1 cellular context compared by ENCODE assay signal in the genomic region with DNA sequence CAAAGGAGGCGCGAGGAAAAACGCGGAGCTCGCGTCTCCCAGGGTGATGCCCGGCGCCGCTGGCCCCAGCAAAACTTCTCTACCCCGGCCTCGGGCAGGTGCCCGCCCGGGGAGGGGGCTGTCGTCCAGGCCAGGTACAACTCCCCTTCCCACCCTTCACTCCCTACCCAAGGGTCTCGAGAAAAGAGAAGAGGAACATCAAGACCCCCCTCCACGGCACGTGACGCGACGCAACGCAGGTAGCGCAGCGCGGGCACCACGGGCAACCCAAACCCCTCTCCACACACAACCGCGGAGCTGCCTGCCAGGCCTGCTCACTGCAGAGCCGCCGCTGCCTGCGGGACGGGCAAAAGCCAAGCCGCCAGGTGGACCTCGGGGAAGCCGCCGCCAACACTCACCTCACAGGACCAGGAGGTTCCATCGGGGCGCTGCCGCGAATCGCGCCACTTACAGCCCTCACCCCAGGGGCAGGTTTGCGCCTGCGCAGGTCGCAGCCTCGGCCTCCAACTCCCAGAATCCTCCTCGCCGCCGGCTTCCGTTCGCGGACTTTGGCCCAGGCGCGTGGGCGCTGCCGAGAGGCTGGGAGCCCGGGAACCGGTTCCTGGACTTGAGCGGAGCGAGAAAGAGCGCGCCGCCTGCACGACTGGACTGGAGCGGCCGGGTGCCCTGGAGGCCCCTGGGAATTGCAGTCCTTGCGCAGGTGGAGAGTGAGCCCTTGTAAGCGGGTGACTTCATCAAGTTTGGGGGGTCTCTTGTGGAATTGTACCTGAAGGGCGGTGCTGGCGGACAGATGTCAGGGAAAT.
TF ChIP-seq lines count a peak whose summit lies in the region.

A gene (minus strand): TSS at position 477 of the 803 bp plus-strand sequence. CDS start 56 bp downstream, at position 421.

TF ChIP-seq in HepG2, 621 proteins besides CTCF, POLR2A, EP300 and RAD21 (continued from another document and continues in another):
- TF ChIP-seq, protein P1, sequence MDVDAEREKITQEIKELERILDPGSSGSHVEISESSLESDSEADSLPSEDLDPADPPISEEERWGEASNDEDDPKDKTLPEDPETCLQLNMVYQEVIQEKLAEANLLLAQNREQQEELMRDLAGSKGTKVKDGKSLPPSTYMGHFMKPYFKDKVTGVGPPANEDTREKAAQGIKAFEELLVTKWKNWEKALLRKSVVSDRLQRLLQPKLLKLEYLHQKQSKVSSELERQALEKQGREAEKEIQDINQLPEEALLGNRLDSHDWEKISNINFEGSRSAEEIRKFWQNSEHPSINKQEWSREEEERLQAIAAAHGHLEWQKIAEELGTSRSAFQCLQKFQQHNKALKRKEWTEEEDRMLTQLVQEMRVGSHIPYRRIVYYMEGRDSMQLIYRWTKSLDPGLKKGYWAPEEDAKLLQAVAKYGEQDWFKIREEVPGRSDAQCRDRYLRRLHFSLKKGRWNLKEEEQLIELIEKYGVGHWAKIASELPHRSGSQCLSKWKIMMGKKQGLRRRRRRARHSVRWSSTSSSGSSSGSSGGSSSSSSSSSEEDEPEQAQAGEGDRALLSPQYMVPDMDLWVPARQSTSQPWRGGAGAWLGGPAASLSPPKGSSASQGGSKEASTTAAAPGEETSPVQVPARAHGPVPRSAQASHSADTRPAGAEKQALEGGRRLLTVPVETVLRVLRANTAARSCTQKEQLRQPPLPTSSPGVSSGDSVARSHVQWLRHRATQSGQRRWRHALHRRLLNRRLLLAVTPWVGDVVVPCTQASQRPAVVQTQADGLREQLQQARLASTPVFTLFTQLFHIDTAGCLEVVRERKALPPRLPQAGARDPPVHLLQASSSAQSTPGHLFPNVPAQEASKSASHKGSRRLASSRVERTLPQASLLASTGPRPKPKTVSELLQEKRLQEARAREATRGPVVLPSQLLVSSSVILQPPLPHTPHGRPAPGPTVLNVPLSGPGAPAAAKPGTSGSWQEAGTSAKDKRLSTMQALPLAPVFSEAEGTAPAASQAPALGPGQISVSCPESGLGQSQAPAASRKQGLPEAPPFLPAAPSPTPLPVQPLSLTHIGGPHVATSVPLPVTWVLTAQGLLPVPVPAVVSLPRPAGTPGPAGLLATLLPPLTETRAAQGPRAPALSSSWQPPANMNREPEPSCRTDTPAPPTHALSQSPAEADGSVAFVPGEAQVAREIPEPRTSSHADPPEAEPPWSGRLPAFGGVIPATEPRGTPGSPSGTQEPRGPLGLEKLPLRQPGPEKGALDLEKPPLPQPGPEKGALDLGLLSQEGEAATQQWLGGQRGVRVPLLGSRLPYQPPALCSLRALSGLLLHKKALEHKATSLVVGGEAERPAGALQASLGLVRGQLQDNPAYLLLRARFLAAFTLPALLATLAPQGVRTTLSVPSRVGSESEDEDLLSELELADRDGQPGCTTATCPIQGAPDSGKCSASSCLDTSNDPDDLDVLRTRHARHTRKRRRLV (CRISPR knock-in tag; IDR thresholded peaks at IDR 0.05): peak; percentile 68; the same call in 1 of the 2 replicates
- no peak for TF ChIP-seq SYNCRIP (IDR thresholded peaks at IDR 0.05; ENCODE audit: insufficient read depth, low read depth, low read length)
- TF ChIP-seq HNRNPL (IDR thresholded peaks at IDR 0.05; ENCODE audit: low read depth, low read length): peak; percentile 81; the same call in 1 of the 2 replicates
- TF ChIP-seq ZNF468 (CRISPR knock-in tag; IDR thresholded peaks at IDR 0.05): no peak
- TF ChIP-seq, protein P2, sequence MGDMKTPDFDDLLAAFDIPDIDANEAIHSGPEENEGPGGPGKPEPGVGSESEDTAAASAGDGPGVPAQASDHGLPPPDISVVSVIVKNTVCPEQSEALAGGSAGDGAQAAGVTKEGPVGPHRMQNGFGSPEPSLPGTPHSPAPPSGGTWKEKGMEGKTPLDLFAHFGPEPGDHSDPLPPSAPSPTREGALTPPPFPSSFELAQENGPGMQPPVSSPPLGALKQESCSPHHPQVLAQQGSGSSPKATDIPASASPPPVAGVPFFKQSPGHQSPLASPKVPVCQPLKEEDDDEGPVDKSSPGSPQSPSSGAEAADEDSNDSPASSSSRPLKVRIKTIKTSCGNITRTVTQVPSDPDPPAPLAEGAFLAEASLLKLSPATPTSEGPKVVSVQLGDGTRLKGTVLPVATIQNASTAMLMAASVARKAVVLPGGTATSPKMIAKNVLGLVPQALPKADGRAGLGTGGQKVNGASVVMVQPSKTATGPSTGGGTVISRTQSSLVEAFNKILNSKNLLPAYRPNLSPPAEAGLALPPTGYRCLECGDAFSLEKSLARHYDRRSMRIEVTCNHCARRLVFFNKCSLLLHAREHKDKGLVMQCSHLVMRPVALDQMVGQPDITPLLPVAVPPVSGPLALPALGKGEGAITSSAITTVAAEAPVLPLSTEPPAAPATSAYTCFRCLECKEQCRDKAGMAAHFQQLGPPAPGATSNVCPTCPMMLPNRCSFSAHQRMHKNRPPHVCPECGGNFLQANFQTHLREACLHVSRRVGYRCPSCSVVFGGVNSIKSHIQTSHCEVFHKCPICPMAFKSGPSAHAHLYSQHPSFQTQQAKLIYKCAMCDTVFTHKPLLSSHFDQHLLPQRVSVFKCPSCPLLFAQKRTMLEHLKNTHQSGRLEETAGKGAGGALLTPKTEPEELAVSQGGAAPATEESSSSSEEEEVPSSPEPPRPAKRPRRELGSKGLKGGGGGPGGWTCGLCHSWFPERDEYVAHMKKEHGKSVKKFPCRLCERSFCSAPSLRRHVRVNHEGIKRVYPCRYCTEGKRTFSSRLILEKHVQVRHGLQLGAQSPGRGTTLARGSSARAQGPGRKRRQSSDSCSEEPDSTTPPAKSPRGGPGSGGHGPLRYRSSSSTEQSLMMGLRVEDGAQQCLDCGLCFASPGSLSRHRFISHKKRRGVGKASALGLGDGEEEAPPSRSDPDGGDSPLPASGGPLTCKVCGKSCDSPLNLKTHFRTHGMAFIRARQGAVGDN (CRISPR knock-in tag; IDR thresholded peaks at IDR 0.05): peak; percentile 98
- peak; percentile 67 for TF ChIP-seq XRCC5 (optimal IDR thresholded peaks at IDR 0.05; ENCODE audit: low read length)
- TF ChIP-seq HHEX (CRISPR knock-in tag; IDR thresholded peaks at IDR 0.05): no peak
- TF ChIP-seq CBX2 (IDR thresholded peaks at IDR 0.05; ENCODE audit: low read depth, low read length): no peak
- no peak; the same call in 1 of the 2 replicates for TF ChIP-seq CBX2 (CRISPR knock-in tag; IDR thresholded peaks at IDR 0.05; ENCODE audit: low read depth)
- TF ChIP-seq, protein P3, sequence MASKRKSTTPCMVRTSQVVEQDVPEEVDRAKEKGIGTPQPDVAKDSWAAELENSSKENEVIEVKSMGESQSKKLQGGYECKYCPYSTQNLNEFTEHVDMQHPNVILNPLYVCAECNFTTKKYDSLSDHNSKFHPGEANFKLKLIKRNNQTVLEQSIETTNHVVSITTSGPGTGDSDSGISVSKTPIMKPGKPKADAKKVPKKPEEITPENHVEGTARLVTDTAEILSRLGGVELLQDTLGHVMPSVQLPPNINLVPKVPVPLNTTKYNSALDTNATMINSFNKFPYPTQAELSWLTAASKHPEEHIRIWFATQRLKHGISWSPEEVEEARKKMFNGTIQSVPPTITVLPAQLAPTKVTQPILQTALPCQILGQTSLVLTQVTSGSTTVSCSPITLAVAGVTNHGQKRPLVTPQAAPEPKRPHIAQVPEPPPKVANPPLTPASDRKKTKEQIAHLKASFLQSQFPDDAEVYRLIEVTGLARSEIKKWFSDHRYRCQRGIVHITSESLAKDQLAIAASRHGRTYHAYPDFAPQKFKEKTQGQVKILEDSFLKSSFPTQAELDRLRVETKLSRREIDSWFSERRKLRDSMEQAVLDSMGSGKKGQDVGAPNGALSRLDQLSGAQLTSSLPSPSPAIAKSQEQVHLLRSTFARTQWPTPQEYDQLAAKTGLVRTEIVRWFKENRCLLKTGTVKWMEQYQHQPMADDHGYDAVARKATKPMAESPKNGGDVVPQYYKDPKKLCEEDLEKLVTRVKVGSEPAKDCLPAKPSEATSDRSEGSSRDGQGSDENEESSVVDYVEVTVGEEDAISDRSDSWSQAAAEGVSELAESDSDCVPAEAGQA (IDR thresholded peaks at IDR 0.05; ENCODE audit: low read depth): no peak; the same call in 1 of the 2 replicates
- TF ChIP-seq, protein P3 (CRISPR knock-in tag; IDR thresholded peaks at IDR 0.05; ENCODE audit: borderline replicate concordance): no peak
- TF ChIP-seq, protein P4, sequence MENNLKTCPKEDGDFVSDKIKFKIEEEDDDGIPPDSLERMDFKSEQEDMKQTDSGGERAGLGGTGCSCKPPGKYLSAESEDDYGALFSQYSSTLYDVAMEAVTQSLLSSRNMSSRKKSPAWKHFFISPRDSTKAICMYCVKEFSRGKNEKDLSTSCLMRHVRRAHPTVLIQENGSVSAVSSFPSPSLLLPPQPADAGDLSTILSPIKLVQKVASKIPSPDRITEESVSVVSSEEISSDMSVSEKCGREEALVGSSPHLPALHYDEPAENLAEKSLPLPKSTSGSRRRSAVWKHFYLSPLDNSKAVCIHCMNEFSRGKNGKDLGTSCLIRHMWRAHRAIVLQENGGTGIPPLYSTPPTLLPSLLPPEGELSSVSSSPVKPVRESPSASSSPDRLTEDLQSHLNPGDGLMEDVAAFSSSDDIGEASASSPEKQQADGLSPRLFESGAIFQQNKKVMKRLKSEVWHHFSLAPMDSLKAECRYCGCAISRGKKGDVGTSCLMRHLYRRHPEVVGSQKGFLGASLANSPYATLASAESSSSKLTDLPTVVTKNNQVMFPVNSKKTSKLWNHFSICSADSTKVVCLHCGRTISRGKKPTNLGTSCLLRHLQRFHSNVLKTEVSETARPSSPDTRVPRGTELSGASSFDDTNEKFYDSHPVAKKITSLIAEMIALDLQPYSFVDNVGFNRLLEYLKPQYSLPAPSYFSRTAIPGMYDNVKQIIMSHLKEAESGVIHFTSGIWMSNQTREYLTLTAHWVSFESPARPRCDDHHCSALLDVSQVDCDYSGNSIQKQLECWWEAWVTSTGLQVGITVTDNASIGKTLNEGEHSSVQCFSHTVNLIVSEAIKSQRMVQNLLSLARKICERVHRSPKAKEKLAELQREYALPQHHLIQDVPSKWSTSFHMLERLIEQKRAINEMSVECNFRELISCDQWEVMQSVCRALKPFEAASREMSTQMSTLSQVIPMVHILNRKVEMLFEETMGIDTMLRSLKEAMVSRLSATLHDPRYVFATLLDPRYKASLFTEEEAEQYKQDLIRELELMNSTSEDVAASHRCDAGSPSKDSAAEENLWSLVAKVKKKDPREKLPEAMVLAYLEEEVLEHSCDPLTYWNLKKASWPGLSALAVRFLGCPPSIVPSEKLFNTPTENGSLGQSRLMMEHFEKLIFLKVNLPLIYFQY (CRISPR knock-in tag; IDR thresholded peaks at IDR 0.05; ENCODE audit: borderline replicate concordance): peak; percentile 71; the same call in 1 of the 2 replicates
- TF ChIP-seq ZNF552 (CRISPR knock-in tag; IDR thresholded peaks at IDR 0.05; ENCODE audit: borderline replicate concordance): peak; percentile 91
- TF ChIP-seq, protein P5, sequence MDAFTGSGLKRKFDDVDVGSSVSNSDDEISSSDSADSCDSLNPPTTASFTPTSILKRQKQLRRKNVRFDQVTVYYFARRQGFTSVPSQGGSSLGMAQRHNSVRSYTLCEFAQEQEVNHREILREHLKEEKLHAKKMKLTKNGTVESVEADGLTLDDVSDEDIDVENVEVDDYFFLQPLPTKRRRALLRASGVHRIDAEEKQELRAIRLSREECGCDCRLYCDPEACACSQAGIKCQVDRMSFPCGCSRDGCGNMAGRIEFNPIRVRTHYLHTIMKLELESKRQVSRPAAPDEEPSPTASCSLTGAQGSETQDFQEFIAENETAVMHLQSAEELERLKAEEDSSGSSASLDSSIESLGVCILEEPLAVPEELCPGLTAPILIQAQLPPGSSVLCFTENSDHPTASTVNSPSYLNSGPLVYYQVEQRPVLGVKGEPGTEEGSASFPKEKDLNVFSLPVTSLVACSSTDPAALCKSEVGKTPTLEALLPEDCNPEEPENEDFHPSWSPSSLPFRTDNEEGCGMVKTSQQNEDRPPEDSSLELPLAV (CRISPR knock-in tag; conservative IDR thresholded peaks at IDR 0.05; ENCODE audit: low read depth): no peak
- TF ChIP-seq, protein P6, sequence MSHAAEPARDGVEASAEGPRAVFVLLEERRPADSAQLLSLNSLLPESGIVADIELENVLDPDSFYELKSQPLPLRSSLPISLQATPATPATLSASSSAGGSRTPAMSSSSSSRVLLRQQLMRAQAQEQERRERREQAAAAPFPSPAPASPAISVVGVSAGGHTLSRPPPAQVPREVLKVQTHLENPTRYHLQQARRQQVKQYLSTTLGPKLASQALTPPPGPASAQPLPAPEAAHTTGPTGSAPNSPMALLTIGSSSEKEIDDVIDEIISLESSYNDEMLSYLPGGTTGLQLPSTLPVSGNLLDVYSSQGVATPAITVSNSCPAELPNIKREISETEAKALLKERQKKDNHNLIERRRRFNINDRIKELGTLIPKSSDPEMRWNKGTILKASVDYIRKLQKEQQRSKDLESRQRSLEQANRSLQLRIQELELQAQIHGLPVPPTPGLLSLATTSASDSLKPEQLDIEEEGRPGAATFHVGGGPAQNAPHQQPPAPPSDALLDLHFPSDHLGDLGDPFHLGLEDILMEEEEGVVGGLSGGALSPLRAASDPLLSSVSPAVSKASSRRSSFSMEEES (CRISPR knock-in tag; IDR thresholded peaks at IDR 0.05): peak; percentile 80; the same call in 1 of the 2 replicates
- TF ChIP-seq, protein P7, sequence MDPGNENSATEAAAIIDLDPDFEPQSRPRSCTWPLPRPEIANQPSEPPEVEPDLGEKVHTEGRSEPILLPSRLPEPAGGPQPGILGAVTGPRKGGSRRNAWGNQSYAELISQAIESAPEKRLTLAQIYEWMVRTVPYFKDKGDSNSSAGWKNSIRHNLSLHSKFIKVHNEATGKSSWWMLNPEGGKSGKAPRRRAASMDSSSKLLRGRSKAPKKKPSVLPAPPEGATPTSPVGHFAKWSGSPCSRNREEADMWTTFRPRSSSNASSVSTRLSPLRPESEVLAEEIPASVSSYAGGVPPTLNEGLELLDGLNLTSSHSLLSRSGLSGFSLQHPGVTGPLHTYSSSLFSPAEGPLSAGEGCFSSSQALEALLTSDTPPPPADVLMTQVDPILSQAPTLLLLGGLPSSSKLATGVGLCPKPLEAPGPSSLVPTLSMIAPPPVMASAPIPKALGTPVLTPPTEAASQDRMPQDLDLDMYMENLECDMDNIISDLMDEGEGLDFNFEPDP (CRISPR knock-in tag; conservative IDR thresholded peaks at IDR 0.05): no peak
- TF ChIP-seq, protein P8, sequence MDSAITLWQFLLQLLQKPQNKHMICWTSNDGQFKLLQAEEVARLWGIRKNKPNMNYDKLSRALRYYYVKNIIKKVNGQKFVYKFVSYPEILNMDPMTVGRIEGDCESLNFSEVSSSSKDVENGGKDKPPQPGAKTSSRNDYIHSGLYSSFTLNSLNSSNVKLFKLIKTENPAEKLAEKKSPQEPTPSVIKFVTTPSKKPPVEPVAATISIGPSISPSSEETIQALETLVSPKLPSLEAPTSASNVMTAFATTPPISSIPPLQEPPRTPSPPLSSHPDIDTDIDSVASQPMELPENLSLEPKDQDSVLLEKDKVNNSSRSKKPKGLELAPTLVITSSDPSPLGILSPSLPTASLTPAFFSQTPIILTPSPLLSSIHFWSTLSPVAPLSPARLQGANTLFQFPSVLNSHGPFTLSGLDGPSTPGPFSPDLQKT (CRISPR knock-in tag; IDR thresholded peaks at IDR 0.05; ENCODE audit: borderline replicate concordance): 0 out of 2 replicates have a peak, but pooled peaks have one; percentile 52
